ENCODE assay signal across 17 cellular contexts in genomic region chr9:15453956-15454355, GRCh38. TPM values are rescaled to one million over a fixed set of nuclear protein-coding genes. Genes with fewer than 3 reads are reported as not detected.
DNase-seq lines count a peak whose midpoint lies in the region; ATAC-seq, FAIRE-seq and TF ChIP-seq lines count a peak whose summit lies in the region.
"Had no signal": no experiment of that assay in that cellular context is flagged by ENCODE, and none has a peak within 500 bp of the region (broad histone marks: within the 10 kb centered on the region; RNA-seq: fewer than 3 reads in every experiment).

No MANE protein-coding gene starts in this region.

- 58 to 69% (median 63%) methylated on average over 5 of the region's 5 CpGs for WGBS in adrenal gland, 4 donors

- H3K36me3 ChIP-seq in adrenal gland (replicated peaks in 1 of 2) = peaks cover 0 to 61% of the 10 kb centered on the region in 2 donors

- H3K9me3 ChIP-seq in adrenal gland (replicated peaks in 1 of 3) = no peaks in the 10 kb centered on the region
- H3K9me3 ChIP-seq: BE2C, Caco-2 had no signal

- peak overlapping the region; percentile 41 for H3K27ac Mint-ChIP-seq in activated naive CD4-positive, alpha-beta T cell treated with anti-CD3 and anti-CD28 coated beads, Interleukin-2, amount 50 U/mL, for 24 hours
- H3K27ac Mint-ChIP-seq in osteocyte (ENCODE audit: unreplicated experiment) = peak overlapping the region; percentile 31

- H3K4me1 Mint-ChIP-seq in activated naive CD4-positive, alpha-beta T cell treated with anti-CD3 and anti-CD28 coated beads, Interleukin-2, amount 50 U/mL, for 24 hours = no peaks in the 10 kb centered on the region
- no peaks in the 10 kb centered on the region for H3K4me1 Mint-ChIP-seq in osteocyte (ENCODE audit: unreplicated experiment)

- H3K36me3 Mint-ChIP-seq in activated naive CD4-positive, alpha-beta T cell treated with anti-CD3 and anti-CD28 coated beads, Interleukin-2, amount 50 U/mL, for 24 hours = peaks cover 12% of the 10 kb centered on the region
- peaks cover 59% of the 10 kb centered on the region for H3K36me3 Mint-ChIP-seq in osteocyte (ENCODE audit: unreplicated experiment)

- no peak for TF ChIP-seq POLR2A in adrenal gland (IDR thresholded peaks at IDR 0.05)

- H3K27me3 Mint-ChIP-seq in activated naive CD4-positive, alpha-beta T cell treated with anti-CD3 and anti-CD28 coated beads, Interleukin-2, amount 50 U/mL, for 24 hours = no peaks in the 10 kb centered on the region
- H3K27me3 Mint-ChIP-seq in osteocyte (ENCODE audit: unreplicated experiment) = no peaks in the 10 kb centered on the region
- H3K27me3 Mint-ChIP-seq: CD8-positive, alpha-beta memory T cell had no signal

- peak overlapping the region in 1 of 5 donors; percentile 4 for H3K27ac ChIP-seq in adrenal gland
- H3K27ac ChIP-seq: C4-2B, GM23248, HL-60 had no signal

- no peaks in the 10 kb centered on the region for H3K27me3 ChIP-seq in adrenal gland

- TF ChIP-seq CTCF in adrenal gland (IDR thresholded peaks at IDR 0.05) (no peak), osteocyte (IDR thresholded peaks at IDR 0.05) (no peak)

- no peaks in the 10 kb centered on the region for H3K9me3 Mint-ChIP-seq in activated naive CD4-positive, alpha-beta T cell treated with anti-CD3 and anti-CD28 coated beads, Interleukin-2, amount 50 U/mL, for 24 hours
- no peaks in the 10 kb centered on the region for H3K9me3 Mint-ChIP-seq in osteocyte (ENCODE audit: unreplicated experiment)
- H3K9me3 Mint-ChIP-seq: CD8-positive, alpha-beta memory T cell had no signal

- H3K4me3 Mint-ChIP-seq in activated naive CD4-positive, alpha-beta T cell treated with anti-CD3 and anti-CD28 coated beads, Interleukin-2, amount 50 U/mL, for 24 hours = no peak overlapping the region
- no peak overlapping the region for H3K4me3 Mint-ChIP-seq in osteocyte (ENCODE audit: unreplicated experiment)
- H3K4me3 Mint-ChIP-seq: CD8-positive, alpha-beta memory T cell had no signal

- ATAC-seq in HG03565 (IDR thresholded peaks at IDR 0.05; ENCODE audit: unreplicated experiment) = no peak
- ATAC-seq: HCT116 had no signal

- DNase-seq in activated naive CD4-positive, alpha-beta T cell (lab: John Stamatoyannopoulos, UW) = no peak
- no peak for DNase-seq in GM19239 (ENCODE audit: insufficient read length, low spot score)
- peak in 5 of 7 donors; percentile 25 to 59 (median 53) for DNase-seq in adrenal gland
- DNase-seq in osteocyte (ENCODE audit: extremely low spot score, unreplicated experiment) = no peak
- DNase-seq in NCI-H510A treated with DMSO at 0.1 percent for 48 hours (lab: John Stamatoyannopoulos, UW) = no peak
- DNase-seq: BE2C; Caco-2; CD8-positive, alpha-beta memory T cell; DND-41; GDM1; GM23248 had no signal

- intact Hi-C loops in adrenal gland (cut with DNase I) = no loop called here

- no peak overlapping the region for H3K4me3 ChIP-seq in adrenal gland
- H3K4me3 ChIP-seq: GM23248 had no signal

- peaks cover 0 to 3% of the 10 kb centered on the region in 2 donors for H3K4me1 ChIP-seq in adrenal gland (replicated peaks in 1 of 2)
- H3K4me1 ChIP-seq: BE2C, Caco-2 had no signal

- peak; percentile 42 for FAIRE-seq in GM19239 (lab: Jason Lieb, UNC)
- FAIRE-seq: H54 had no signal

RNA-seq across cellular contexts. Expression of gene SNAPC3, which starts 31.3 kb away (rescaled TPM):
- total RNA-seq in adrenal gland (10 to 100 TPM; 25.8 to 62.2 (median 41.1) TPM), osteocyte (36.1 and 38.3 TPM in 2 replicates)
- 10 to 100 TPM in 2 of 3 donors, 1 to 10 TPM in 1; 9.8 to 48.9 (median 21.6) TPM for polyA plus RNA-seq in adrenal gland

RNA-seq across cellular contexts. Expression of gene PSIP1, which starts 56.8 kb away (rescaled TPM):
- 100 to 1,000 TPM in 1 of 8 donors, 10 to 100 TPM in 7; 27.4 to 132 (median 36.5) TPM for total RNA-seq in adrenal gland
- polyA plus RNA-seq in adrenal gland = 10 to 100 TPM; 25.0 to 52.1 (median 48.6) TPM
- 77.5 and 78.1 TPM in 2 replicates for total RNA-seq in osteocyte

Comparison
In these comparisons a context has a peak if more than half of its experiments do, and no peak if none do; other contexts are left out.
1. DNase-seq: peak in adrenal gland (5 of 7); none in activated naive CD4-positive, alpha-beta T cell (0 of 4), GM19239 (single experiment), osteocyte (single experiment) and NCI-H510A treated with DMSO at 0.1 percent for 48 hours (single experiment).